Comparison of ENCODE assay signal across 18 cellular contexts in the genomic region with DNA sequence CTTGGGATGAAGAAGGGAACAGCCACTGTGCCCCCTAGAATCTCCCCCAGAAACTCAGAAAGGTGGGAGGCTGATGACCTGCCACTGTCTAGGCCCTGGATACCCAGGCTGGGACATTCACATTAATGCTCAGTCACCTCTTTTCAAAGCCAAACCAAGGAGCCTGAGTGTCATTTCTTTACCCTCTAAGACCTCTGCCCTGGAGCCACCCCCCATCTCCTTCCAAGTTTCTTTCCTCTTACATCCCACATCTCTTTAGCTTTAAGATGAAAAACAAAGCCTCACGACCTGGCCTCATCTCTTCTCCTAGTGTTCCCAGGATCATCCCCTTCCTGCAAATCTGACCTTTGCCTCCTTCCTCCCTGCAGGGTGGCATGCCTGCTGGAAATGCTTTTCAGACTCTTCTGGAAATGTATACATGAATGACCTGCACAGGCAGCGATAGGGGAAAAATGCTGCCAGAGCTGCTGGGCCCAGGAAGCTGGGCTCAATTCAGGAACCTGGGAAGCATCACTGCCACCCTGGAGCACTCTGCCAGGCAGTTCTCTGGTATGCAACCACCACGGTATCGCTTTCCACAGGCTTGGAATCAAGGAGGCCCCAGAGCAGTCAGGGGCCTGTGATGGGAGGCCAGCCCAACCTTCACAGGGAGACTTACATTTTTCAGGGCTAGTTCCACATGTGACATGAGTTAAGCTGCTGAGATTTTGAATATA.
DNase-seq lines count a peak whose midpoint lies in the region; ATAC-seq, FAIRE-seq and TF ChIP-seq lines count a peak whose summit lies in the region.
"Had no signal": no experiment of that assay in that cellular context is flagged by ENCODE, and none has a peak within 500 bp of the region (broad histone marks: within the 10 kb centered on the region; RNA-seq: fewer than 3 reads in every experiment).

No MANE protein-coding gene starts in this region.

- H3K9me3 ChIP-seq in SK-N-MC (ENCODE audit: low read depth, low read length) (no peaks in the 10 kb centered on the region), HepG2 (ENCODE audit: low read length) (no peaks in the 10 kb centered on the region), spleen (no peaks in the 10 kb centered on the region), breast epithelium (no peaks in the 10 kb centered on the region), HAP-1 (no peaks in the 10 kb centered on the region)
- H3K9me3 ChIP-seq: upper lobe of left lung had no signal

- no peak for TF ChIP-seq RAD21 in HepG2 (CRISPR knock-in tag; IDR thresholded peaks at IDR 0.05)

- TF ChIP-seq POLR2A in HepG2 (IDR thresholded peaks at IDR 0.05; ENCODE audit: insufficient read depth in 1 of 2, low read depth in 2 of 2, low read length in 2 of 2) = no peak
- TF ChIP-seq POLR2A in spleen (IDR thresholded peaks at IDR 0.05) = no peak
- no peak for TF ChIP-seq POLR2A in breast epithelium (IDR thresholded peaks at IDR 0.05)

- H4K20me1 ChIP-seq in HepG2 (ENCODE audit: insufficient read depth, low read length) = no peaks in the 10 kb centered on the region

- CTCF ChIA-PET in HepG2 (lab: Yijun Ruan, JAX; ENCODE audit: low intra/inter-chr PET ratio, low total read pairs) = no interaction called here

- no peak overlapping the region for H3K9ac ChIP-seq in SK-N-MC (ENCODE audit: insufficient read length)
- H3K9ac ChIP-seq in HepG2 (ENCODE audit: insufficient read depth, low read depth, low read length) = no peak overlapping the region

- no peak overlapping the region for H2AFZ ChIP-seq in HepG2 (ENCODE audit: low read length)

- no peaks in the 10 kb centered on the region for H3K36me3 ChIP-seq in SK-N-MC (ENCODE audit: insufficient read depth, low read length)
- no peaks in the 10 kb centered on the region for H3K36me3 ChIP-seq in HepG2 (replicated peaks in 1 of 2; ENCODE audit: control insufficient read depth in 1 of 2, insufficient read depth in 2 of 2, low read length in 2 of 2)
- peaks cover 0 to 31% (median 0%) of the 10 kb centered on the region in 6 donors for H3K36me3 ChIP-seq in spleen
- no peaks in the 10 kb centered on the region for H3K36me3 ChIP-seq in breast epithelium
- H3K36me3 ChIP-seq in HAP-1 (replicated peaks) = no peaks in the 10 kb centered on the region

- H3K79me2 ChIP-seq in HepG2 (ENCODE audit: insufficient read depth, low read length) = no peaks in the 10 kb centered on the region

- H3K27ac ChIP-seq in SK-N-MC = peak overlapping the region; percentile 64
- no peak overlapping the region for H3K27ac ChIP-seq in HepG2 (ENCODE audit: extremely low read length, insufficient read depth, low read length)
- H3K27ac ChIP-seq in spleen = no peak overlapping the region
- peak overlapping the region in 1 of 2 donors; percentile 3 for H3K27ac ChIP-seq in breast epithelium

- H3K4me1 ChIP-seq in HepG2 (ENCODE audit: insufficient read depth, low read length) = peaks cover 12% of the 10 kb centered on the region
- peaks cover 0 to 23% (median 11%) of the 10 kb centered on the region in 6 donors for H3K4me1 ChIP-seq in spleen
- no peaks in the 10 kb centered on the region for H3K4me1 ChIP-seq in breast epithelium
- peaks cover 23% of the 10 kb centered on the region for H3K4me1 ChIP-seq in HAP-1

- no peak overlapping the region for H3K4me3 ChIP-seq in SK-N-MC
- H3K4me3 ChIP-seq in HepG2 (replicated peaks in 1 of 3; ENCODE audit: insufficient read depth in 1 of 3, low read depth in 2 of 3, low read length in 3 of 3) = no peak overlapping the region
- H3K4me3 ChIP-seq in spleen = no peak overlapping the region
- H3K4me3 ChIP-seq in breast epithelium = no peak overlapping the region
- no peak overlapping the region for H3K4me3 ChIP-seq in HAP-1
- H3K4me3 ChIP-seq: upper lobe of left lung had no signal

- H3K27me3 ChIP-seq in HepG2 (ENCODE audit: control insufficient read depth in 1 of 2, insufficient read depth in 2 of 2, low read length in 2 of 2) (no peaks in the 10 kb centered on the region; a peak in 1 of 5 replicates), spleen (replicated peaks in 1 of 7) (no peaks in the 10 kb centered on the region), breast epithelium (no peaks in the 10 kb centered on the region), HAP-1 (ENCODE audit: low read depth) (no peaks in the 10 kb centered on the region)
- H3K27me3 ChIP-seq: upper lobe of left lung had no signal

- DNase-seq in SK-N-MC (ENCODE audit: low read depth, low spot score) = no peak
- no peak for DNase-seq in effector memory CD8-positive, alpha-beta T cell
- DNase-seq in HepG2 (ENCODE audit: low spot score) = no peak
- DNase-seq in spleen = peak; percentile 14
- DNase-seq in breast epithelium (ENCODE audit: low spot score in 2 of 2) = no peak
- no peak for DNase-seq in HAP-1 (ENCODE audit: low spot score in 2 of 2)
- DNase-seq: activated B cell treated with CpG ODN at 0.5 μM for 24 hours; activated T-cell treated with anti-CD3 and anti-CD28 coated beads for 4 hours; NCI-H187; stimulated activated CD4-positive, alpha-beta T cell treated with anti-CD3 and anti-CD28 coated beads, Interleukin-2, amount 100 ng/mL, for 48 hours; stimulated activated CD8-positive, alpha-beta memory T cell treated with anti-CD3 and anti-CD28 coated beads, Interleukin-4, amount 100 ng/mL, for 48 hours; upper lobe of left lung had no signal

- no peaks in the 10 kb centered on the region for H3K4me1 Mint-ChIP-seq in effector memory CD8-positive, alpha-beta T cell (ENCODE audit: low read depth in 2 of 2)

- peak overlapping the region; percentile 5; the same call in 1 of the 2 replicates for H3K4me2 ChIP-seq in HepG2 (ENCODE audit: low read depth, low read length)

- no peaks in the 10 kb centered on the region for H3K27me3 Mint-ChIP-seq in effector memory CD8-positive, alpha-beta T cell
- H3K27me3 Mint-ChIP-seq: activated B cell treated with CpG ODN at 0.5 μM for 24 hours; activated naive CD8-positive, alpha-beta T cell; B cell had no signal

- BruUV-seq in HepG2 (replicated peaks; lab: Mats Ljungman, UMichigan) = no TSS peak

- POLR2A ChIA-PET in HepG2 (lab: Yijun Ruan, JAX) = no interaction called here

- ATAC-seq in effector memory CD8-positive, alpha-beta T cell (replicated peaks) = no peak
- ATAC-seq in HepG2 (peak; percentile 68; the same call in 2 of the 3 replicates), HG03457 (IDR thresholded peaks at IDR 0.05; ENCODE audit: unreplicated experiment) (no peak)

- TF ChIP-seq CTCF in HepG2 (CRISPR knock-in tag; IDR thresholded peaks at IDR 0.05) (no peak), spleen (IDR thresholded peaks at IDR 0.05 in 8 of 11, conservative IDR thresholded peaks at IDR 0.05 in 3 of 11) (no peak), breast epithelium (IDR thresholded peaks at IDR 0.05) (no peak)

- FAIRE-seq in HepG2 (lab: Jason Lieb, UNC) = no peak
- FAIRE-seq: GM19239, islet of Langerhans, RCC 7860 had no signal

- H3K4me3 Mint-ChIP-seq in effector memory CD8-positive, alpha-beta T cell = no peak overlapping the region
- H3K4me3 Mint-ChIP-seq: activated B cell treated with CpG ODN at 0.5 μM for 24 hours; activated naive CD8-positive, alpha-beta T cell; B cell had no signal

- H3K36me3 Mint-ChIP-seq in effector memory CD8-positive, alpha-beta T cell (ENCODE audit: insufficient read depth) = peaks cover 2% of the 10 kb centered on the region
- H3K36me3 Mint-ChIP-seq: activated naive CD8-positive, alpha-beta T cell had no signal

- intact Hi-C loops in HepG2 (cut with micrococcal nuclease; ENCODE audit: unreplicated experiment) (no loop called here), spleen (cut with DNase I; ENCODE audit: low total_unique reads) (no loop called here), breast epithelium (cut with DNase I; ENCODE audit: low total_unique reads) (no loop called here)

- in situ Hi-C loops in HepG2 (cut with HindIII; ENCODE audit: extremely low pct_ligation_motif_present, low pct_unique_long_range_greater_than_20kb) = no loop called here
- in situ Hi-C loops in HAP-1 (cut with MboI; ENCODE audit: low sequenced_read_pairs) = no loop called here

- 0% methylated on average over 2 of the region's 4 CpGs for WGBS in HepG2 (ENCODE audit: low lambda C conversion rate)
- WGBS in spleen, 5 donors = 79 to 90% (median 85%) methylated on average over 4 of the region's 4 CpGs

- H3K27ac Mint-ChIP-seq in effector memory CD8-positive, alpha-beta T cell = peak overlapping the region; percentile 7 to 71
- H3K27ac Mint-ChIP-seq: activated B cell treated with CpG ODN at 0.5 μM for 24 hours; activated naive CD8-positive, alpha-beta T cell; B cell had no signal

- no peak for TF ChIP-seq EP300 in HepG2 (IDR thresholded peaks at IDR 0.05; ENCODE audit: low read depth in 2 of 2, low read length in 2 of 2)
- no peak for TF ChIP-seq EP300 in HepG2 (CRISPR knock-in tag; IDR thresholded peaks at IDR 0.05; ENCODE audit: borderline replicate concordance)

- no peaks in the 10 kb centered on the region for H3K9me3 Mint-ChIP-seq in effector memory CD8-positive, alpha-beta T cell
- H3K9me3 Mint-ChIP-seq: activated B cell treated with CpG ODN at 0.5 μM for 24 hours had no signal

TF ChIP-seq in HepG2, 621 proteins besides CTCF, POLR2A, EP300 and RAD21 (continues in another document):
- TF ChIP-seq, protein P1, sequence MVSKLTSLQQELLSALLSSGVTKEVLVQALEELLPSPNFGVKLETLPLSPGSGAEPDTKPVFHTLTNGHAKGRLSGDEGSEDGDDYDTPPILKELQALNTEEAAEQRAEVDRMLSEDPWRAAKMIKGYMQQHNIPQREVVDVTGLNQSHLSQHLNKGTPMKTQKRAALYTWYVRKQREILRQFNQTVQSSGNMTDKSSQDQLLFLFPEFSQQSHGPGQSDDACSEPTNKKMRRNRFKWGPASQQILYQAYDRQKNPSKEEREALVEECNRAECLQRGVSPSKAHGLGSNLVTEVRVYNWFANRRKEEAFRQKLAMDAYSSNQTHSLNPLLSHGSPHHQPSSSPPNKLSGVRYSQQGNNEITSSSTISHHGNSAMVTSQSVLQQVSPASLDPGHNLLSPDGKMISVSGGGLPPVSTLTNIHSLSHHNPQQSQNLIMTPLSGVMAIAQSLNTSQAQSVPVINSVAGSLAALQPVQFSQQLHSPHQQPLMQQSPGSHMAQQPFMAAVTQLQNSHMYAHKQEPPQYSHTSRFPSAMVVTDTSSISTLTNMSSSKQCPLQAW (CRISPR knock-in tag; IDR thresholded peaks at IDR 0.05) = no peak
- TF ChIP-seq BRF2 (CRISPR knock-in tag; IDR thresholded peaks at IDR 0.05) = no peak
